Comparison of ENCODE assay signal across 9 cellular contexts in genomic region chr19:57708641-57709354, GRCh38. TPM values are rescaled to one million over a fixed set of nuclear protein-coding genes. Genes with fewer than 3 reads are reported as not detected.
DNase-seq lines count a peak whose midpoint lies in the region; ATAC-seq and TF ChIP-seq lines count a peak whose summit lies in the region.
"Had no signal": no experiment of that assay in that cellular context is flagged by ENCODE, and none has a peak within 500 bp of the region (broad histone marks: within the 10 kb centered on the region; RNA-seq: fewer than 3 reads in every experiment).

Gene ZNF154 (minus strand): TSS chr19:57709204. CDS start chr19:57708971, 233 bp downstream.

- in situ Hi-C loops in HAP-1 (cut with MboI; ENCODE audit: low sequenced_read_pairs), result no loop called here

- H3K4me1 ChIP-seq in ectodermal cell (ENCODE audit: control insufficient read depth, insufficient read depth, low read length) (no peaks in the 10 kb centered on the region), HAP-1 (no peaks in the 10 kb centered on the region)

- peak; percentile 89 for DNase-seq in ELF-1 (ENCODE audit: low read depth, low spot score)
- DNase-seq in activated CD4-positive, alpha-beta T cell treated with anti-CD3 and anti-CD28 coated beads for 48 hours, result peak; percentile 33
- DNase-seq in left lobe of liver (ENCODE audit: low spot score), result peak; percentile 40
- peak; percentile 10 to 30 for DNase-seq in stimulated activated CD4-positive, alpha-beta T cell treated with anti-CD3 and anti-CD28 coated beads, Interleukin-2, amount 100 ng/mL, for 24 hours
- no peak for DNase-seq in HAP-1 (ENCODE audit: low spot score in 2 of 2)

- H3K27me3 ChIP-seq in ectodermal cell (ENCODE audit: control insufficient read depth, insufficient read depth, low read length, poor library complexity, severe bottlenecking) (no peaks in the 10 kb centered on the region), HAP-1 (ENCODE audit: low read depth) (no peaks in the 10 kb centered on the region)

- H3K36me3 ChIP-seq in ectodermal cell (ENCODE audit: control insufficient read depth, insufficient read depth, low read length) (peaks cover 17% of the 10 kb centered on the region), HAP-1 (replicated peaks) (no peaks in the 10 kb centered on the region)

- H3K4me3 ChIP-seq in ectodermal cell (ENCODE audit: insufficient read depth, low read depth, low read length) (peak within 1 kb of the TSS; percentile 83), HAP-1 (no peak within 1 kb of the TSS)

- H3K9me3 ChIP-seq in ectodermal cell (ENCODE audit: control insufficient read depth, low read length), result no peaks in the 10 kb centered on the region
- H3K9me3 ChIP-seq in HAP-1, result no peaks in the 10 kb centered on the region; the same call in 1 of the 2 replicates

- 2 to 3% methylated on average over 53 of the region's 53 CpGs for WGBS in ectodermal cell, 2 experiments

- ATAC-seq in left lobe of liver (peak; percentile 68), SK-N-SH treated with all-trans-retinoic acid at 6 μM for 48 hours (no peak), GM21526 (IDR thresholded peaks at IDR 0.05; ENCODE audit: low FRiP score, unreplicated experiment) (no peak)
- ATAC-seq: HCT116 had no signal

- H3K27ac ChIP-seq in ectodermal cell (ENCODE audit: insufficient read depth, low read depth, low read length, poor library complexity, severe bottlenecking), result peak within 1 kb of the TSS; percentile 79

TF ChIP-seq in SK-N-SH treated with all-trans-retinoic acid at 6 μM for 48 hours, 23 proteins besides CTCF, POLR2A, EP300 and RAD21:
- TF ChIP-seq ZFP3 (CRISPR knock-in tag; IDR thresholded peaks at IDR 0.05) (no peak), PPARA (CRISPR knock-in tag; IDR thresholded peaks at IDR 0.05; ENCODE audit: borderline replicate concordance) (no peak), CSRNP3 (CRISPR knock-in tag; IDR thresholded peaks at IDR 0.05) (no peak), SNAI2 (CRISPR knock-in tag; IDR thresholded peaks at IDR 0.05) (no peak), ISL1 (CRISPR knock-in tag; IDR thresholded peaks at IDR 0.05) (no peak), TOX (CRISPR knock-in tag; IDR thresholded peaks at IDR 0.05; ENCODE audit: borderline replicate concordance) (no peak), GLIS3 (CRISPR knock-in tag; IDR thresholded peaks at IDR 0.05) (no peak), OSR1 (CRISPR knock-in tag; IDR thresholded peaks at IDR 0.05) (no peak), ESRRG (CRISPR knock-in tag; IDR thresholded peaks at IDR 0.05) (no peak)

RNA-seq across cellular contexts. Expression of gene ZNF154, which starts in this region (rescaled TPM):
- polyA plus RNA-seq in ectodermal cell (2013, experiment 1 of 4), result 19.8 TPM
- 21.7 TPM for polyA plus RNA-seq in ectodermal cell (2013, experiment 2 of 4)
- polyA plus RNA-seq in ectodermal cell (2013, experiment 3 of 4), result 16.4 TPM
- polyA plus RNA-seq in ectodermal cell (2013, experiment 4 of 4), result 18.3 TPM
- 0.96 TPM for total RNA-seq in left lobe of liver

Comparison
In these comparisons a context has a peak if more than half of its experiments do, and no peak if none do; other contexts are left out.
1. Peak in DNase-seq and ATAC-seq in left lobe of liver; RNA of the gene not detected or under 1 TPM.
2. DNase-seq: peak in ELF-1 (single experiment), activated CD4-positive, alpha-beta T cell treated with anti-CD3 and anti-CD28 coated beads for 48 hours (single experiment) and stimulated activated CD4-positive, alpha-beta T cell treated with anti-CD3 and anti-CD28 coated beads, Interleukin-2, amount 100 ng/mL, for 24 hours (2 of 2); none in HAP-1 (0 of 2).